ENCODE assay signal across 8 cellular contexts in genomic region chr17:50345443-50346312, GRCh38. TPM values are rescaled to one million over a fixed set of nuclear protein-coding genes. Genes with fewer than 3 reads are reported as not detected.
DNase-seq lines count a peak whose midpoint lies in the region; TF ChIP-seq lines count a peak whose summit lies in the region.

TSS of gene XYLT2 (plus strand) at chr17:50346126. CDS start at chr17:50346141, 15 bp downstream.

- H3K27ac Mint-ChIP-seq in activated naive CD4-positive, alpha-beta T cell treated with anti-CD3 and anti-CD28 coated beads, Interleukin-2, amount 50 U/mL, for 24 hours = peak within 1 kb of the TSS; percentile 97
- H3K27ac Mint-ChIP-seq in glutamatergic neuron (ENCODE audit: unreplicated experiment) = peak within 1 kb of the TSS; percentile 62

- H3K27ac ChIP-seq in ovary (peak within 1 kb of the TSS; percentile 4 to 24), thymus (ENCODE audit: low read depth) (peak within 1 kb of the TSS; percentile 88)

- peaks cover 41% of the 10 kb centered on the region for H3K4me1 Mint-ChIP-seq in activated naive CD4-positive, alpha-beta T cell treated with anti-CD3 and anti-CD28 coated beads, Interleukin-2, amount 50 U/mL, for 24 hours
- H3K4me1 Mint-ChIP-seq in glutamatergic neuron (ENCODE audit: low read depth, unreplicated experiment) = peaks cover 7% of the 10 kb centered on the region

- no peak for TF ChIP-seq EP300 in ovary (IDR thresholded peaks at IDR 0.05)

- peak within 1 kb of the TSS; percentile 88 for H3K4me3 ChIP-seq in ovary
- H3K4me3 ChIP-seq in thymus (ENCODE audit: low read length) = peak within 1 kb of the TSS; percentile 93

- intact Hi-C loops in ovary (cut with DNase I) = no loop called here

- H3K9me3 ChIP-seq in ovary = no peaks in the 10 kb centered on the region
- H3K9me3 ChIP-seq in thymus (ENCODE audit: control insufficient read depth) = no peaks in the 10 kb centered on the region

- H3K36me3 ChIP-seq in ovary (no peaks in the 10 kb centered on the region), thymus (ENCODE audit: control insufficient read depth, insufficient read depth) (no peaks in the 10 kb centered on the region)

- H3K27me3 ChIP-seq in ovary = no peaks in the 10 kb centered on the region
- H3K27me3 ChIP-seq in thymus (ENCODE audit: control insufficient read depth, insufficient read depth) = no peaks in the 10 kb centered on the region

- DNase-seq in GDM1 (lab: John Stamatoyannopoulos, UW) (peak; percentile 81), HCEC 1CT (peak; percentile 83), NAMALWA (ENCODE audit: low spot score) (peak; percentile 88), SKM-1 (lab: John Stamatoyannopoulos, UW; ENCODE audit: unreplicated experiment) (peak; percentile 70), glutamatergic neuron (peak; percentile 84), ovary (peak; percentile 81 to 92 (median 90))

- peak within 1 kb of the TSS; percentile 89 for H3K4me3 Mint-ChIP-seq in activated naive CD4-positive, alpha-beta T cell treated with anti-CD3 and anti-CD28 coated beads, Interleukin-2, amount 50 U/mL, for 24 hours
- H3K4me3 Mint-ChIP-seq in glutamatergic neuron (ENCODE audit: unreplicated experiment) = peak within 1 kb of the TSS; percentile 85

- H3K4me1 ChIP-seq in ovary (ENCODE audit: insufficient read depth) = peaks cover 8% of the 10 kb centered on the region
- H3K4me1 ChIP-seq in thymus (ENCODE audit: control insufficient read depth, insufficient read depth, low read length) = peaks cover 8% of the 10 kb centered on the region

- 2 to 4% (median 3%) methylated on average over 26 to 86 of the region's 87 CpGs for WGBS in ovary, 3 donors
- 5% methylated on average over 86 of the region's 87 CpGs for WGBS in thymus

- peak; percentile 10 for TF ChIP-seq POLR2A in ovary (IDR thresholded peaks at IDR 0.05)

- TF ChIP-seq CTCF in glutamatergic neuron (IDR thresholded peaks at IDR 0.05; ENCODE audit: partially characterized antibody, unreplicated experiment) (no peak), ovary (IDR thresholded peaks at IDR 0.05) (no peak)

- no peaks in the 10 kb centered on the region for H3K9me3 Mint-ChIP-seq in activated naive CD4-positive, alpha-beta T cell treated with anti-CD3 and anti-CD28 coated beads, Interleukin-2, amount 50 U/mL, for 24 hours
- peaks cover 12% of the 10 kb centered on the region for H3K9me3 Mint-ChIP-seq in glutamatergic neuron (ENCODE audit: unreplicated experiment)

- no peaks in the 10 kb centered on the region for H3K27me3 Mint-ChIP-seq in activated naive CD4-positive, alpha-beta T cell treated with anti-CD3 and anti-CD28 coated beads, Interleukin-2, amount 50 U/mL, for 24 hours
- peaks cover 5% of the 10 kb centered on the region for H3K27me3 Mint-ChIP-seq in glutamatergic neuron (ENCODE audit: unreplicated experiment)

- H3K36me3 Mint-ChIP-seq in activated naive CD4-positive, alpha-beta T cell treated with anti-CD3 and anti-CD28 coated beads, Interleukin-2, amount 50 U/mL, for 24 hours = no peaks in the 10 kb centered on the region
- no peaks in the 10 kb centered on the region for H3K36me3 Mint-ChIP-seq in glutamatergic neuron (ENCODE audit: unreplicated experiment)

RNA-seq across cellular contexts. Expression of gene XYLT2, which starts in this region (rescaled TPM):
- 11.0 TPM for total RNA-seq in glutamatergic neuron (ENCODE audit: unreplicated experiment)
- 10 to 100 TPM; 17.9 to 34.1 (median 28.7) TPM for total RNA-seq in ovary
- 10 to 100 TPM in 1 of 2 donors, 1 to 10 TPM in 1; 5.2 to 17.2 TPM for polyA plus RNA-seq in ovary
- 19.5 TPM for polyA plus RNA-seq in thymus

Comparison
In these comparisons a context has a peak if more than half of its experiments do, and no peak if none do; other contexts are left out.
1. Peak in every context shown above with its lines: DNase-seq, H3K4me3 ChIP-seq and H3K27ac ChIP-seq.